ENCODE assay signal across 12 cellular contexts in the genomic region with DNA sequence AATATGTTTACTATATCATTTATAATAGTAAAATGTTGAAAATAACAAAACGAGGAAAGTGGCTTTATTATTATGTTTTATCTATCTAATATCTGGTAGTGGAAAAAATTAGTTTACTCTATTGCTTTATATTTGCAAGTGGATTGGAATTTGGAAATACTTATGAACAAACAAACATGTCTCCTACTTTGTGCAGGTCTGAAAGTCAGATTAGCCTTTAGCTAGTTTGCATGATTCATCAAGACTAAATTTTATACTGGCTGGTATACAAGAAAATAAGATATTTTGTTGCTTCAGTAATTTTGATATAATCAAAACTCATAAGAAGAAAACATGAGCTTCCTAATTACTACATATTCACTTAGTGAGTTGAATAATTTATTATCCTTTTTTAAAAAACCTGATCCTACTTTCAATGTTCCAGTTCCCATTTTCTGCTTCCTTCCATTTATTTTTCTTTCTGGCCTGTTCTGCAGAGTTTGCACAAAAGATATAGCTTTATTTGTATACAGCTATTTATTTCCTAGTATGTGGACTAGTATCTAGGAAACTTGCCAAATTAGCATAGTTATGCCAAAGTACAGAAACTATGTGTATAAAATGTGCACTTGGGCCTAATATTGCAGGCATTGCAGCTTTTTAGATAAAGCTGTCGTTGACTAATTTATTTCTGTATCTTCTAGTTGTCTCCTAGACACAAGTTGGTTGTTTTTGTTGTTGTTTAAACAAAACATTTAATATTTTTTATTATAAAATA.
"Had no signal": no experiment of that assay in that cellular context is flagged by ENCODE, and none has a peak within 500 bp of the region (broad histone marks: within the 10 kb centered on the region; RNA-seq: fewer than 3 reads in every experiment).

No MANE protein-coding gene starts in this region.

- DNase-seq: activated CD4-positive, alpha-beta memory T cell treated with anti-CD3 and anti-CD28 coated beads for 36 hours; activated CD8-positive, alpha-beta memory T cell treated with anti-CD3 and anti-CD28 coated beads, Interleukin-2, amount 10 ng/mL, durations not matched to agents 7 days and 5 days; activated naive CD4-positive, alpha-beta T cell treated with anti-CD3 and anti-CD28 coated beads for 36 hours; activated T-cell treated with anti-CD3 and anti-CD28 coated beads, Interleukin-2, amount 50 U/mL, for 1 hour; sigmoid colon; stimulated activated CD4-positive, alpha-beta T cell treated with anti-CD3 and anti-CD28 coated beads, Interleukin-1b, Interleukin-23, amount 100 ng/mL, for 48 hours; stimulated activated naive CD8-positive, alpha-beta T cell treated with anti-CD3 and anti-CD28 coated beads, Interleukin-15, amount 100 ng/mL, for 72 hours; testis; upper lobe of right lung; WERI-Rb-1 had no signal

- H3K4me1 ChIP-seq: testis, upper lobe of right lung had no signal

- ATAC-seq: activated CD8-positive, alpha-beta memory T cell treated with anti-CD3 and anti-CD28 coated beads, Interleukin-2, amount 10 ng/mL, durations not matched to agents 7 days and 5 days; gastroesophageal sphincter; stimulated activated naive CD8-positive, alpha-beta T cell treated with anti-CD3 and anti-CD28 coated beads, Interleukin-15, amount 100 ng/mL, for 72 hours; upper lobe of right lung had no signal

- H3K4me3 ChIP-seq: cardiac muscle cell, gastroesophageal sphincter, sigmoid colon, testis, upper lobe of right lung had no signal

- H3K36me3 ChIP-seq: cardiac muscle cell, gastroesophageal sphincter, sigmoid colon, upper lobe of right lung, WERI-Rb-1 had no signal

- H3K27ac ChIP-seq: cardiac muscle cell, testis, upper lobe of right lung, WERI-Rb-1 had no signal

- H3K27me3 ChIP-seq: cardiac muscle cell, gastroesophageal sphincter, sigmoid colon, testis, upper lobe of right lung had no signal

- H3K9me3 ChIP-seq: gastroesophageal sphincter, sigmoid colon, testis, upper lobe of right lung had no signal
